In genomic region chr7:129772646-129773280, GRCh38 we compare ENCODE assay signal across 20 cellular contexts.
"Had no signal": no experiment of that assay in that cellular context is flagged by ENCODE, and none has a peak within 500 bp of the region (broad histone marks: within the 10 kb centered on the region; RNA-seq: fewer than 3 reads in every experiment).

No MANE protein-coding gene starts in this region.

- H3K27me3 ChIP-seq: ovary had no signal

- H3K4me2 ChIP-seq: smooth muscle cell had no signal

- H3K9me3 ChIP-seq: ascending aorta, colonic mucosa, left ventricle myocardium inferior, ovary, right lobe of liver, thoracic aorta, upper lobe of left lung had no signal

- H3K4me3 Mint-ChIP-seq: activated naive CD4-positive, alpha-beta T cell treated with anti-CD3 and anti-CD28 coated beads, Interleukin-2, amount 50 U/mL, for 24 hours; central memory CD8-positive, alpha-beta T cell; neural crest cell; stimulated activated effector memory CD8-positive, alpha-beta T cell treated with anti-CD3 and anti-CD28 coated beads, Interleukin-12 subunit alpha, Interleukin-12 subunit beta, amount 100 ng/mL, for 72 hours had no signal

- H3K4me1 Mint-ChIP-seq: activated naive CD4-positive, alpha-beta T cell treated with anti-CD3 and anti-CD28 coated beads, Interleukin-2, amount 50 U/mL, for 24 hours; neural crest cell had no signal

- H3K4me1 ChIP-seq: ascending aorta, colonic mucosa, left ventricle myocardium inferior, right lobe of liver had no signal

- H3K27ac Mint-ChIP-seq: activated naive CD4-positive, alpha-beta T cell treated with anti-CD3 and anti-CD28 coated beads, Interleukin-2, amount 50 U/mL, for 24 hours; stimulated activated effector memory CD8-positive, alpha-beta T cell treated with anti-CD3 and anti-CD28 coated beads, Interleukin-12 subunit alpha, Interleukin-12 subunit beta, amount 100 ng/mL, for 72 hours had no signal

- H3K27ac ChIP-seq: ascending aorta, colonic mucosa, left ventricle myocardium inferior, ovary, right lobe of liver, thoracic aorta, upper lobe of left lung had no signal

- DNase-seq: activated CD4-positive, CD25-positive, alpha-beta regulatory T cell treated with anti-CD3 and anti-CD28 coated beads, Interleukin-2, amount 50 U/mL, for 72 hours; activated CD8-positive, alpha-beta memory T cell treated with anti-CD3 and anti-CD28 coated beads for 24 hours; activated gamma-delta T cell; colonic mucosa; foreskin melanocyte; hypothalamus; left ventricle myocardium inferior; mammary epithelial cell; ovary; right lobe of liver; stimulated activated CD4-positive, alpha-beta T cell treated with anti-CD3 and anti-CD28 coated beads, Interleukin-4, amount 100 ng/mL, for 24 hours; T1000; upper lobe of left lung had no signal

- H3K4me3 ChIP-seq: ascending aorta, colonic mucosa, left ventricle myocardium inferior, ovary, right lobe of liver, smooth muscle cell, thoracic aorta, upper lobe of left lung had no signal

- H3K36me3 ChIP-seq: ascending aorta, colonic mucosa, left ventricle myocardium inferior, ovary, right lobe of liver, thoracic aorta, upper lobe of left lung had no signal

- H3K36me3 Mint-ChIP-seq: activated naive CD4-positive, alpha-beta T cell treated with anti-CD3 and anti-CD28 coated beads, Interleukin-2, amount 50 U/mL, for 24 hours; stimulated activated effector memory CD8-positive, alpha-beta T cell treated with anti-CD3 and anti-CD28 coated beads, Interleukin-12 subunit alpha, Interleukin-12 subunit beta, amount 100 ng/mL, for 72 hours had no signal

- H3K9me3 Mint-ChIP-seq: activated naive CD4-positive, alpha-beta T cell treated with anti-CD3 and anti-CD28 coated beads, Interleukin-2, amount 50 U/mL, for 24 hours; central memory CD8-positive, alpha-beta T cell; neural crest cell; stimulated activated effector memory CD8-positive, alpha-beta T cell treated with anti-CD3 and anti-CD28 coated beads, Interleukin-12 subunit alpha, Interleukin-12 subunit beta, amount 100 ng/mL, for 72 hours had no signal

- ATAC-seq: right lobe of liver; stimulated activated effector memory CD8-positive, alpha-beta T cell treated with anti-CD3 and anti-CD28 coated beads, Interleukin-12 subunit alpha, Interleukin-12 subunit beta, amount 100 ng/mL, for 72 hours had no signal
